8 cellular contexts compared by ENCODE assay signal in the genomic region with DNA sequence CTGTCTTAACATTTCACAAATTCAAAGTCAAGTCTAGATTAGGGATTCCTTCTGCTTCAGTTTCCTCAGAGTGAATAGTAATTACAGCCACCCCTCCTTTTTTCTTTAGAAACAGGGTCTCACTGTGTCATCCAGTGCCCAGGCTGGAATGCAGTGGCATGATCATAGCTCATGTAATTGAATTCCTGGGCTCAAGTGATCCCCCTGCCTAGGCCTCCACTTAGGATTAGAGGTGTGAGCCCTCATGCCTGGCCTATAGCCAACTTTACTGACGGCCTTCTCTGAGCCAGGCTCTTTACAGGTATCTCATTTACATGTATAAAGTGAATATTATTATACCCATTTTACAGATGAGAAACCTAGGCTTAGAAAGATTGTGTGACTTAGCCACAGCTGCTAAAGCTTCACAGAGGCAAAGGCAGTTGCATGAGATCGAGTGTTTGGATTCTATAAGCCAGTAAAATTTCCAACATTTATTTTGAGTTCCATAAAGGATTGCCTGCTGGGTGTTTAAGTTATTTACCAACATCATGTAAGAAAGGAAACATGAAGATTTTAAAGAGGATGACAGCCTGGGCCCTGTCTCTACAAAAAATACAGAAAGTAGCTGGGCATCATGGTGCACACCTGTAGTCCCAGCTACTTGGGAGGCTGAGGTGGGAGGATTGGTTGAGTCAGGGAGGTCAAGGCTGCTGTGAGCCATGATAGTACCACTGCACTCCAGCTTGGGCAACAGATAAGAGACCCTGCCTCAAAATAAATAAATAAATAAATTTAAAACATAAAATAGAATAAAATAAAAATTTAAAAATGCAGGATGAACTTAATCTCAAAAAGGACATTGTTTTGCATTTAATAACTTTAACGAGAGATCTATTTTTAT. TPM values are rescaled to one million over a fixed set of nuclear protein-coding genes. Genes with fewer than 3 reads are reported as not detected.
DNase-seq lines count a peak whose midpoint lies in the region; ATAC-seq and TF ChIP-seq lines count a peak whose summit lies in the region.

No MANE protein-coding gene starts in this region.

- H3K36me3 ChIP-seq in left ventricle myocardium inferior: no peaks in the 10 kb centered on the region
- H3K36me3 ChIP-seq in upper lobe of right lung: peaks cover 9% of the 10 kb centered on the region

- intact Hi-C loops in left ventricle myocardium inferior (cut with micrococcal nuclease) (no loop called here), left cardiac atrium (cut with DNase I) (no loop called here), upper lobe of right lung (cut with DNase I) (no loop called here)
- intact Hi-C loops in activated T-helper 1 cell treated with anti-CD3 and anti-CD28 coated beads, Interleukin-12 subunit alpha, Interleukin-12 subunit beta, Interleukin-2, Interleukin-4 antibody, amounts not matched to agents 30 ng/mL and 10 ng/mL and 1 ng/mL, durations not matched to agents 14 hours and 24 hours and 36 hours (cut with micrococcal nuclease): loop anchor here (1.0 to 10.0 kb wide), 6 partner anchors 38 to 1944 kb away; partner anchors contain the start of gene SMCHD1

- H3K4me3 ChIP-seq in left ventricle myocardium inferior (peak overlapping the region; percentile 75), upper lobe of right lung (peak overlapping the region; percentile 75)

- peak overlapping the region; percentile 86 for H3K4me3 Mint-ChIP-seq in activated T-helper 1 cell treated with anti-CD3 and anti-CD28 coated beads, Interleukin-12 subunit alpha, Interleukin-12 subunit beta, Interleukin-2, Interleukin-4 antibody, amounts not matched to agents 30 ng/mL and 10 ng/mL and 1 ng/mL, durations not matched to agents 14 hours and 24 hours and 36 hours
- H3K4me3 Mint-ChIP-seq in immature natural killer cell: peak overlapping the region; percentile 42 to 91 (median 87)

- ATAC-seq in left cardiac atrium (no peak), upper lobe of right lung (no peak)

- H3K27me3 Mint-ChIP-seq in activated T-helper 1 cell treated with anti-CD3 and anti-CD28 coated beads, Interleukin-12 subunit alpha, Interleukin-12 subunit beta, Interleukin-2, Interleukin-4 antibody, amounts not matched to agents 30 ng/mL and 10 ng/mL and 1 ng/mL, durations not matched to agents 14 hours and 24 hours and 36 hours (ENCODE audit: insufficient read depth): no peaks in the 10 kb centered on the region
- peaks cover 5 to 20% (median 17%) of the 10 kb centered on the region in 3 donors for H3K27me3 Mint-ChIP-seq in immature natural killer cell (ENCODE audit: low read depth in 3 of 3)

- peaks cover 20% of the 10 kb centered on the region for H3K36me3 Mint-ChIP-seq in activated T-helper 1 cell treated with anti-CD3 and anti-CD28 coated beads, Interleukin-12 subunit alpha, Interleukin-12 subunit beta, Interleukin-2, Interleukin-4 antibody, amounts not matched to agents 30 ng/mL and 10 ng/mL and 1 ng/mL, durations not matched to agents 14 hours and 24 hours and 36 hours (ENCODE audit: low read depth)
- H3K36me3 Mint-ChIP-seq in immature natural killer cell: peaks cover 0 to 13% (median 4%) of the 10 kb centered on the region in 3 donors

- H3K27me3 ChIP-seq in left ventricle myocardium inferior (ENCODE audit: low read depth): no peaks in the 10 kb centered on the region
- H3K27me3 ChIP-seq in upper lobe of right lung: no peaks in the 10 kb centered on the region

- TF ChIP-seq CTCF in left ventricle myocardium inferior (IDR thresholded peaks at IDR 0.05; ENCODE audit: borderline replicate concordance) (no peak), upper lobe of right lung (IDR thresholded peaks at IDR 0.05) (no peak)

- no peak for DNase-seq in left ventricle myocardium inferior
- no peak for DNase-seq in left cardiac atrium
- no peak for DNase-seq in activated T-helper 1 cell treated with anti-CD3 and anti-CD28 coated beads, Interleukin-12 subunit alpha, Interleukin-12 subunit beta, Interleukin-2, Interleukin-4 antibody, amounts not matched to agents 30 ng/mL and 10 ng/mL and 1 ng/mL, durations not matched to agents 14 hours and 24 hours and 36 hours (ENCODE audit: low spot score)
- no peak for DNase-seq in immature natural killer cell
- no peak for DNase-seq in upper lobe of right lung
- DNase-seq in SW 1271 (lab: John Stamatoyannopoulos, UW): no peak
- no peak for DNase-seq in GM03348 (ENCODE audit: low spot score)
- no peak for DNase-seq in NCI-H1417 treated with DMSO at 0.1 percent for 48 hours (lab: John Stamatoyannopoulos, UW)

- H3K27ac ChIP-seq in left ventricle myocardium inferior (replicated peaks) (peak overlapping the region; percentile 86), upper lobe of right lung (peak overlapping the region; percentile 91)

- H3K27ac Mint-ChIP-seq in activated T-helper 1 cell treated with anti-CD3 and anti-CD28 coated beads, Interleukin-12 subunit alpha, Interleukin-12 subunit beta, Interleukin-2, Interleukin-4 antibody, amounts not matched to agents 30 ng/mL and 10 ng/mL and 1 ng/mL, durations not matched to agents 14 hours and 24 hours and 36 hours: peak overlapping the region; percentile 89
- peak overlapping the region; percentile 88 to 98 (median 96) for H3K27ac Mint-ChIP-seq in immature natural killer cell

- peaks cover 34% of the 10 kb centered on the region for H3K4me1 ChIP-seq in left ventricle myocardium inferior
- peaks cover 18% of the 10 kb centered on the region for H3K4me1 ChIP-seq in upper lobe of right lung

- H3K9me3 ChIP-seq in left ventricle myocardium inferior (replicated peaks) (peaks cover 26% of the 10 kb centered on the region), upper lobe of right lung (no peaks in the 10 kb centered on the region)

- H3K4me1 Mint-ChIP-seq in activated T-helper 1 cell treated with anti-CD3 and anti-CD28 coated beads, Interleukin-12 subunit alpha, Interleukin-12 subunit beta, Interleukin-2, Interleukin-4 antibody, amounts not matched to agents 30 ng/mL and 10 ng/mL and 1 ng/mL, durations not matched to agents 14 hours and 24 hours and 36 hours (ENCODE audit: low read depth): peaks cover 38% of the 10 kb centered on the region
- H3K4me1 Mint-ChIP-seq in immature natural killer cell: peaks cover 22 to 31% of the 10 kb centered on the region in 2 donors

- no peaks in the 10 kb centered on the region for H3K9me3 Mint-ChIP-seq in activated T-helper 1 cell treated with anti-CD3 and anti-CD28 coated beads, Interleukin-12 subunit alpha, Interleukin-12 subunit beta, Interleukin-2, Interleukin-4 antibody, amounts not matched to agents 30 ng/mL and 10 ng/mL and 1 ng/mL, durations not matched to agents 14 hours and 24 hours and 36 hours
- peaks cover 0 to 2% (median 0%) of the 10 kb centered on the region in 6 donors for H3K9me3 Mint-ChIP-seq in immature natural killer cell

RNA-seq across cellular contexts. Expression of gene ENOSF1, which starts 1.8 kb away (rescaled TPM):
- 24.4 TPM for total RNA-seq in left ventricle myocardium inferior
- 10 to 100 TPM; 35.6 to 41.5 TPM for total RNA-seq in left cardiac atrium
- 84.4 and 96.1 TPM in 2 replicates for total RNA-seq in activated T-helper 1 cell treated with anti-CD3 and anti-CD28 coated beads, Interleukin-12 subunit alpha, Interleukin-12 subunit beta, Interleukin-2, Interleukin-4 antibody, amounts not matched to agents 30 ng/mL and 10 ng/mL and 1 ng/mL, durations not matched to agents 14 hours and 24 hours and 36 hours
- 1 to 10 TPM; 1.9 to 8.0 (median 4.3) TPM for polyA plus RNA-seq in immature natural killer cell
- total RNA-seq in upper lobe of right lung: 96.2 TPM

RNA-seq across cellular contexts. Expression of gene TYMS, which starts 53.2 kb away (rescaled TPM):
- total RNA-seq in left ventricle myocardium inferior (3.1 TPM), left cardiac atrium (1 to 10 TPM; 3.8 to 7.3 TPM), upper lobe of right lung (4.6 TPM)
- total RNA-seq in activated T-helper 1 cell treated with anti-CD3 and anti-CD28 coated beads, Interleukin-12 subunit alpha, Interleukin-12 subunit beta, Interleukin-2, Interleukin-4 antibody, amounts not matched to agents 30 ng/mL and 10 ng/mL and 1 ng/mL, durations not matched to agents 14 hours and 24 hours and 36 hours: 246 and 257 TPM in 2 replicates
- 10 to 100 TPM; 12.6 to 16.9 (median 14.5) TPM for polyA plus RNA-seq in immature natural killer cell

Comparison
In these comparisons a context has a peak if more than half of its experiments do, and no peak if none do; other contexts are left out.
1. RNA of gene TYMS, which starts 53.2 kb away (total RNA-seq): 246 to 257 TPM in activated T-helper 1 cell treated with anti-CD3 and anti-CD28 coated beads, Interleukin-12 subunit alpha, Interleukin-12 subunit beta, Interleukin-2, Interleukin-4 antibody, amounts not matched to agents 30 ng/mL and 10 ng/mL and 1 ng/mL, durations not matched to agents 14 hours and 24 hours and 36 hours; 3.8 to 7.3 TPM in left cardiac atrium, 4.6 TPM in upper lobe of right lung (single experiment) and 3.1 TPM in left ventricle myocardium inferior (single experiment); every median in the first group is over 10 times any median in the second.